Comparison of ENCODE assay signal across 16 cellular contexts in the genomic region with DNA sequence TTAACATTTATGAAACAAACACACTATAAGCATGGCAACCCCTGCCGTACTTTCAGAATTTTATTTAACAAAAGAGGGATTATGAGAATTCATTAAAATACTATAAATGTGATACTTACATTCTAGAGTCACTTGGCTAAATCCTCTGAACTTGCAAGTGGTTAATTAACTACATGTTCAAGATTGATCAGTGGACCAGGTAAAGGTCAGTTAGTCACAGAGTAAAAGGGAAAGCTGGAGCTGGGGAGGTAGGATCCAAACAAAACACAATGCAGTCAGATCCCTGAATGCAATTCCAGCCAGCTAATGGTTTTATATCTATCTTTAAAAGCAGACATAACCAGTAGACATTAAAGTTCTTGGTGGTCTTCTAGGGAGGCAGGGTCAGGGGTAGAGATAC.
DNase-seq lines count a peak whose midpoint lies in the region; ATAC-seq and TF ChIP-seq lines count a peak whose summit lies in the region.
"Had no signal": no experiment of that assay in that cellular context is flagged by ENCODE, and none has a peak within 500 bp of the region (broad histone marks: within the 10 kb centered on the region; RNA-seq: fewer than 3 reads in every experiment).

No MANE protein-coding gene starts in this region.

- no peak overlapping the region for H3K4me2 ChIP-seq in osteoblast (ENCODE audit: insufficient read depth, low read length)

- H3K27ac ChIP-seq in SK-N-MC (peak overlapping the region; percentile 30; the same call in 1 of the 2 replicates), osteoblast (ENCODE audit: low read depth, low read length) (peak overlapping the region; percentile 13)
- H3K27ac ChIP-seq: C4-2B had no signal

- no peak for DNase-seq in SK-N-MC (ENCODE audit: low read depth, low spot score)
- peak; percentile 14 for DNase-seq in kidney epithelial cell (ENCODE audit: low read depth)
- no peak for DNase-seq in osteoblast (ENCODE audit: insufficient read length, low spot score, missing footprints)
- DNase-seq: AML-193; Caco-2; CD4-positive, alpha-beta T cell; DMS153; DMS79; H9 had no signal

- H3K36me3 ChIP-seq in SK-N-MC (ENCODE audit: insufficient read depth, low read length): no peaks in the 10 kb centered on the region
- H3K36me3 ChIP-seq in kidney epithelial cell (ENCODE audit: control insufficient read depth, insufficient read depth, low read length): no peaks in the 10 kb centered on the region
- H3K36me3 ChIP-seq in osteoblast (ENCODE audit: insufficient read depth, low read length): no peaks in the 10 kb centered on the region

- H3K27me3 ChIP-seq in kidney epithelial cell (ENCODE audit: control insufficient read depth, insufficient read depth, low read length): no peaks in the 10 kb centered on the region
- H3K27me3 ChIP-seq in osteoblast (ENCODE audit: insufficient read depth, low read length): no peaks in the 10 kb centered on the region

- no peak overlapping the region for H3K4me3 ChIP-seq in SK-N-MC
- H3K4me3 ChIP-seq in kidney epithelial cell (ENCODE audit: low read depth, low read length): no peak overlapping the region
- no peak overlapping the region for H3K4me3 ChIP-seq in osteoblast (ENCODE audit: insufficient read depth, low read length)
- H3K4me3 ChIP-seq: GM12878, K562 had no signal

- ATAC-seq in HG03521 (IDR thresholded peaks at IDR 0.05; ENCODE audit: unreplicated experiment) (no peak), GM21390 (IDR thresholded peaks at IDR 0.05; ENCODE audit: unreplicated experiment) (no peak), HG03432 (IDR thresholded peaks at IDR 0.05; ENCODE audit: unreplicated experiment) (no peak), HG03520 (IDR thresholded peaks at IDR 0.05; ENCODE audit: unreplicated experiment) (no peak)
- ATAC-seq: GM12878, K562 had no signal

- TF ChIP-seq CTCF in kidney epithelial cell (IDR thresholded peaks at IDR 0.05; ENCODE audit: insufficient read depth, low read length, poor library complexity, severe bottlenecking): no peak
- no peak for TF ChIP-seq CTCF in osteoblast (IDR thresholded peaks at IDR 0.05; ENCODE audit: extremely low read depth, low read depth, low read length)

- no peaks in the 10 kb centered on the region for H4K20me1 ChIP-seq in osteoblast (ENCODE audit: insufficient read depth, low read length)

- no peaks in the 10 kb centered on the region for H3K9me3 ChIP-seq in SK-N-MC (ENCODE audit: low read depth, low read length)
- H3K9me3 ChIP-seq in osteoblast (ENCODE audit: low read depth, low read length): no peaks in the 10 kb centered on the region

- no peak overlapping the region for H3K9ac ChIP-seq in SK-N-MC (ENCODE audit: insufficient read length)

- peaks cover 24% of the 10 kb centered on the region for H3K4me1 ChIP-seq in osteoblast (ENCODE audit: insufficient read depth, low read length)
- H3K4me1 ChIP-seq: Caco-2 had no signal

- H2AFZ ChIP-seq in osteoblast (ENCODE audit: low read length): peak overlapping the region; percentile 37

- H3K79me2 ChIP-seq in osteoblast (ENCODE audit: insufficient read depth, low read length): no peaks in the 10 kb centered on the region
